23 cellular contexts compared by ENCODE assay signal in genomic region chr9:15206949-15207696, GRCh38.
DNase-seq lines count a peak whose midpoint lies in the region; ATAC-seq and TF ChIP-seq lines count a peak whose summit lies in the region.
"Had no signal": no experiment of that assay in that cellular context is flagged by ENCODE, and none has a peak within 500 bp of the region (broad histone marks: within the 10 kb centered on the region; RNA-seq: fewer than 3 reads in every experiment).

No MANE protein-coding gene starts in this region.

- peaks cover 47% of the 10 kb centered on the region for H3K4me1 Mint-ChIP-seq in activated T-cell treated with anti-CD3 and anti-CD28 coated beads, Interleukin-2, amount 50 U/mL, for 24 hours (ENCODE audit: low read depth)

- no peak overlapping the region for H3K9ac ChIP-seq in PC-3 (ENCODE audit: low read length)

- TF ChIP-seq EP300 in esophagus muscularis mucosa (IDR thresholded peaks at IDR 0.05) = no peak

- POLR2A ChIA-PET in PC-3 (lab: Charles Lee; ENCODE audit: unreplicated experiment) = no interaction called here

- no peaks in the 10 kb centered on the region for H3F3A ChIP-seq in PC-3 (ENCODE audit: low read length, unreplicated experiment)

- H3K27ac ChIP-seq in PC-3 (ENCODE audit: low read length) (no peak overlapping the region), foreskin keratinocyte (no peak overlapping the region), esophagus muscularis mucosa (replicated peaks in 1 of 4) (no peak overlapping the region)

- H3K27me3 ChIP-seq in PC-3 (ENCODE audit: low read length) (no peaks in the 10 kb centered on the region), foreskin keratinocyte (no peaks in the 10 kb centered on the region), esophagus muscularis mucosa (no peaks in the 10 kb centered on the region)

- ATAC-seq in PC-3 (no peak), foreskin keratinocyte (peak; percentile 70)
- ATAC-seq: K562, left colon, mucosa of descending colon, WTC11 had no signal

- no TSS peak for BruUV-seq in PC-3 (replicated peaks; lab: Mats Ljungman, UMichigan)

- peaks cover 3% of the 10 kb centered on the region; the same call in 1 of the 2 replicates for H3K36me3 ChIP-seq in PC-3 (ENCODE audit: low read depth, low read length)
- peaks cover 0 to 37% (median 4%) of the 10 kb centered on the region in 4 donors for H3K36me3 ChIP-seq in esophagus muscularis mucosa

- no peaks in the 10 kb centered on the region for H3K27me3 Mint-ChIP-seq in activated T-cell treated with anti-CD3 and anti-CD28 coated beads, Interleukin-2, amount 50 U/mL, for 24 hours
- H3K27me3 Mint-ChIP-seq: activated CD4-positive, alpha-beta memory T cell treated with anti-CD3 and anti-CD28 coated beads for 36 hours; type B pancreatic cell had no signal

- no peaks in the 10 kb centered on the region for H3K9me2 ChIP-seq in PC-3 (replicated peaks; ENCODE audit: low read length)

- peak overlapping the region; percentile 89 for H3K27ac Mint-ChIP-seq in activated T-cell treated with anti-CD3 and anti-CD28 coated beads, Interleukin-2, amount 50 U/mL, for 24 hours
- H3K27ac Mint-ChIP-seq: activated CD4-positive, alpha-beta memory T cell treated with anti-CD3 and anti-CD28 coated beads for 36 hours; H9; nephron; type B pancreatic cell; WTC11 had no signal

- no peak for DNase-seq in activated T-cell treated with anti-CD3 and anti-CD28 coated beads, Interleukin-2, amount 50 U/mL, for 24 hours
- DNase-seq in activated T-cell treated with anti-CD3 and anti-CD28 coated beads for 4 hours (no peak), EL (peak; percentile 4), PC-3 (peak; percentile 3), foreskin keratinocyte (peak; percentile 5 to 27), NCI-H2196 treated with DMSO at 0.1 percent for 48 hours (lab: John Stamatoyannopoulos, UW; ENCODE audit: unreplicated experiment) (no peak), esophagus muscularis mucosa (ENCODE audit: extremely low spot score) (no peak), head of caudate nucleus (no peak)
- DNase-seq: activated CD4-positive, alpha-beta memory T cell treated with anti-CD3 and anti-CD28 coated beads for 36 hours; activated CD8-positive, alpha-beta memory T cell treated with anti-CD3 and anti-CD28 coated beads, Interleukin-2, amount 50 U/mL, for 48 hours; activated gamma-delta T cell; amygdala; H9; left colon; mucosa of descending colon; NCI-H1436 treated with DMSO at 0.1 percent for 48 hours; NCI-H446 treated with DMSO at 0.1 percent for 48 hours; SIG-M5; stimulated activated CD4-positive, alpha-beta T cell treated with anti-CD3 and anti-CD28 coated beads, Interleukin-4, amount 100 ng/mL, for 4 hours had no signal

- H2AFZ ChIP-seq in PC-3 (ENCODE audit: low read length) = no peak overlapping the region

- H3K4me1 ChIP-seq in PC-3 (ENCODE audit: insufficient read depth, low read length) (peaks cover 4% of the 10 kb centered on the region; the same call in 1 of the 2 replicates), foreskin keratinocyte (no peaks in the 10 kb centered on the region), esophagus muscularis mucosa (peaks cover 12 to 23% (median 19%) of the 10 kb centered on the region in 4 donors)

- H3K79me2 ChIP-seq in PC-3 (ENCODE audit: low read length) = no peaks in the 10 kb centered on the region

- WGBS in esophagus muscularis mucosa = 92% methylated on average over 3 of the region's 3 CpGs

- no peak overlapping the region for H3K4me2 ChIP-seq in PC-3 (ENCODE audit: low read length)

- H3K36me3 Mint-ChIP-seq in activated T-cell treated with anti-CD3 and anti-CD28 coated beads, Interleukin-2, amount 50 U/mL, for 24 hours (ENCODE audit: low read depth) = peaks cover 72% of the 10 kb centered on the region

- no peaks in the 10 kb centered on the region for H4K20me1 ChIP-seq in PC-3 (ENCODE audit: low read length)

- no peak for TF ChIP-seq CTCF in PC-3 (conservative IDR thresholded peaks at IDR 0.05; ENCODE audit: low read depth, low read length)
- no peak for TF ChIP-seq CTCF in foreskin keratinocyte (conservative IDR thresholded peaks at IDR 0.05)
- no peak for TF ChIP-seq CTCF in esophagus muscularis mucosa (IDR thresholded peaks at IDR 0.05)

- CTCF ChIA-PET in PC-3 (lab: Charles Lee) = no interaction called here

- H3K9me3 ChIP-seq in PC-3 (ENCODE audit: low read length) (no peaks in the 10 kb centered on the region), esophagus muscularis mucosa (no peaks in the 10 kb centered on the region)
- H3K9me3 ChIP-seq: mucosa of descending colon had no signal

- no peak overlapping the region for H3K4me3 Mint-ChIP-seq in activated T-cell treated with anti-CD3 and anti-CD28 coated beads, Interleukin-2, amount 50 U/mL, for 24 hours
- H3K4me3 Mint-ChIP-seq: activated CD4-positive, alpha-beta memory T cell treated with anti-CD3 and anti-CD28 coated beads for 36 hours; H9; nephron; type B pancreatic cell; WTC11 had no signal

- TF ChIP-seq POLR2A in esophagus muscularis mucosa (IDR thresholded peaks at IDR 0.05; ENCODE audit: low read depth) = no peak

- H3K4me3 ChIP-seq in PC-3 (ENCODE audit: low read length) (no peak overlapping the region), esophagus muscularis mucosa (no peak overlapping the region)
- H3K4me3 ChIP-seq: K562, mucosa of descending colon had no signal

- intact Hi-C loops in PC-3 (cut with micrococcal nuclease) = no loop called here
- intact Hi-C loops in esophagus muscularis mucosa (cut with DNase I) = no loop called here
- intact Hi-C loops in head of caudate nucleus (cut with DNase I) = no loop called here

- peaks cover 8% of the 10 kb centered on the region for H3K9me3 Mint-ChIP-seq in activated T-cell treated with anti-CD3 and anti-CD28 coated beads, Interleukin-2, amount 50 U/mL, for 24 hours
- H3K9me3 Mint-ChIP-seq: nephron, type B pancreatic cell had no signal

Comparison
In these comparisons a context has a peak if more than half of its experiments do, and no peak if none do; other contexts are left out.
1. DNase-seq: peak in EL (single experiment), PC-3 (single experiment) and foreskin keratinocyte (2 of 2); none in activated T-cell treated with anti-CD3 and anti-CD28 coated beads, Interleukin-2, amount 50 U/mL, for 24 hours (single experiment), activated T-cell treated with anti-CD3 and anti-CD28 coated beads for 4 hours (single experiment), NCI-H2196 treated with DMSO at 0.1 percent for 48 hours (single experiment), esophagus muscularis mucosa (single experiment) and head of caudate nucleus (0 of 42).